In genomic region chr1:225677350-225678124, GRCh38 we compare ENCODE assay signal across 1 cellular context.
TF ChIP-seq lines count a peak whose summit lies in the region.

No MANE protein-coding gene starts in this region.

TF ChIP-seq in H1, 55 proteins besides CTCF, POLR2A, EP300 and RAD21:
- TF ChIP-seq SIX5 (IDR thresholded peaks at IDR 0.05; ENCODE audit: low read depth, low read length) (no peak), EGR1 (IDR thresholded peaks at IDR 0.05; ENCODE audit: borderline replicate concordance, low read depth, low read length) (peak; percentile 84; the same call in 1 of the 2 replicates), JUN (IDR thresholded peaks at IDR 0.05; ENCODE audit: low read depth, low read length) (no peak), RBBP5 (IDR thresholded peaks at IDR 0.05; ENCODE audit: borderline replicate concordance, low read depth, low read length) (no peak), CHD2 (IDR thresholded peaks at IDR 0.05; ENCODE audit: low read length) (no peak), SRF (IDR thresholded peaks at IDR 0.05; ENCODE audit: low read depth, low read length) (no peak), CREB1 (IDR thresholded peaks at IDR 0.05) (no peak), TBP (IDR thresholded peaks at IDR 0.05; ENCODE audit: low read depth, low read length) (peak; percentile 39; the same call in 1 of the 2 replicates), POU5F1 (IDR thresholded peaks at IDR 0.05; ENCODE audit: low read depth, low read length) (no peak), TAF7 (optimal IDR thresholded peaks at IDR 0.05; ENCODE audit: borderline replicate concordance, low read depth, low read length) (peak; percentile 27), ASH2L (IDR thresholded peaks at IDR 0.05; ENCODE audit: low read length) (peak; percentile 86), EZH2 (IDR thresholded peaks at IDR 0.05; ENCODE audit: low read depth, low read length, severe bottlenecking) (peak; percentile 45), KDM1A (IDR thresholded peaks at IDR 0.05; ENCODE audit: borderline replicate concordance, low read length) (no peak), BACH1 (IDR thresholded peaks at IDR 0.05; ENCODE audit: low read length) (no peak), NANOG (IDR thresholded peaks at IDR 0.05; ENCODE audit: insufficient read depth, low read depth, low read length, poor library complexity, severe bottlenecking) (no peak), KDM4A (IDR thresholded peaks at IDR 0.05; ENCODE audit: low read depth, low read length, severe bottlenecking) (peak; percentile 35), TEAD4 (IDR thresholded peaks at IDR 0.05; ENCODE audit: low read depth, low read length) (no peak), RNF2 (IDR thresholded peaks at IDR 0.05; ENCODE audit: borderline replicate concordance, low read depth, low read length, missing control alignments, poor library complexity, severe bottlenecking) (no peak), TAF1 (IDR thresholded peaks at IDR 0.05; ENCODE audit: low read depth, low read length) (peak; percentile 53; the same call in 1 of the 2 replicates), GABPA (IDR thresholded peaks at IDR 0.05; ENCODE audit: borderline replicate concordance, insufficient read depth, low read length) (peak; percentile 60; the same call in 1 of the 2 replicates)
- TF ChIP-seq, protein P1, sequence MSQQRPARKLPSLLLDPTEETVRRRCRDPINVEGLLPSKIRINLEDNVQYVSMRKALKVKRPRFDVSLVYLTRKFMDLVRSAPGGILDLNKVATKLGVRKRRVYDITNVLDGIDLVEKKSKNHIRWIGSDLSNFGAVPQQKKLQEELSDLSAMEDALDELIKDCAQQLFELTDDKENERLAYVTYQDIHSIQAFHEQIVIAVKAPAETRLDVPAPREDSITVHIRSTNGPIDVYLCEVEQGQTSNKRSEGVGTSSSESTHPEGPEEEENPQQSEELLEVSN (IDR thresholded peaks at IDR 0.05): peak; percentile 74
- TF ChIP-seq, protein P2, sequence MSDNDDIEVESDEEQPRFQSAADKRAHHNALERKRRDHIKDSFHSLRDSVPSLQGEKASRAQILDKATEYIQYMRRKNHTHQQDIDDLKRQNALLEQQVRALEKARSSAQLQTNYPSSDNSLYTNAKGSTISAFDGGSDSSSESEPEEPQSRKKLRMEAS (IDR thresholded peaks at IDR 0.05): peak; percentile 87
TF ChIP-seq in H1: peak in this region for 10.
